Comparison of ENCODE assay signal across 21 cellular contexts in the genomic region with DNA sequence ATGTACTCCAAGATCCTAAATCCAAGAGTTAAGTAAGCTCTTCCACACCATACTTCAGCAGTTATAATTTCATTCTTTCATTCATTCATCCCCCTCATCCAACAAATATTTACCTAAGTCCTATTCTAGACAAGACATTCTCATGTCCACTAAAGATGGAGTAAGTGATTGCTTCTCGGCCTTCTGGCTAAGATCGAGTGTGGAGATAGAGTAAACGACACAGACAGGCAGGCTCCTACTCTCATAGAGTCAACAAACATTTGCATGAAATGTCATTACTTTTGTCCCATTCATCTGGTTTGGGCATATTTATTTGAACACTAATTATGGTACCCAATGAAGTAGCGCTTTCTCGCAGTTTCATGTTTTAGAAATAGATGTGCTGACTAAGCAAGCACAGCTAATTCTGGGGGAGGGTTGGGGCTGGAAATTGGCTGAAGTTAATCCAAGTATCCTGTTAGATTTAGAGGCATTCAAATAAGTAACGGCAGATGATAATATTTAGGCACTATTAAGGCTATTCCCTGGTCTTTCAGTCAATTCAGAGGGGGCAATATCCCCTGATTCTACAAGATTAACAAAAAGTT.
A peak's percentile ranks its signal among the peaks of the same experiment; 100 is the strongest.
DNase-seq lines count a peak whose midpoint lies in the region; ATAC-seq and TF ChIP-seq lines count a peak whose summit lies in the region.
"Had no signal": no experiment of that assay in that cellular context is flagged by ENCODE, and none has a peak within 500 bp of the region (broad histone marks: within the 10 kb centered on the region; RNA-seq: fewer than 3 reads in every experiment).

No MANE protein-coding gene starts in this region.

- no peak overlapping the region for H3K9ac ChIP-seq in mammary epithelial cell (ENCODE audit: insufficient read depth, low read length)
- H3K9ac ChIP-seq: BLaER1 treated with 17β-estradiol and CSF1 and Interleukin-3, amounts not matched to agents 10 nM and 100 nM; GM23248; KMS-11 had no signal

- peak; percentile 26 to 64 for DNase-seq in T47D (ENCODE audit: low read depth in 1 of 2, low spot score in 1 of 2)
- DNase-seq in mammary epithelial cell = no peak
- peak; percentile 33 for DNase-seq in NCI-H1048 (lab: John Stamatoyannopoulos, UW)
- DNase-seq in Ammon's horn (ENCODE audit: low spot score) = no peak
- no peak for DNase-seq in glutamatergic neuron
- DNase-seq: CD4-positive, alpha-beta T cell; GM23248; H7; NCI-H1092; NCI-H1436 treated with DMSO at 0.1 percent for 48 hours; NCI-H187 treated with DMSO at 0.1 percent for 48 hours; NCI-H2227 treated with DMSO at 0.1 percent for 48 hours; NCI-H82; NK-92 treated with Interleukin-12 subunit alpha and Interleukin-12 subunit beta, amount 100 ng/mL, for 24 hours; SJCRH30 had no signal

- dilution Hi-C loops in mammary epithelial cell (cut with HindIII; ENCODE audit: low sequenced_read_pairs) = loop anchor here (5.0 kb wide), 1 partner anchor 63 kb away; no protein-coding TSS in a partner anchor

- H3K27me3 ChIP-seq in mammary epithelial cell (ENCODE audit: insufficient read depth, low read length) = no peaks in the 10 kb centered on the region
- H3K27me3 ChIP-seq: BLaER1 treated with 17β-estradiol and CSF1 and Interleukin-3, amounts not matched to agents 10 nM and 100 nM; SJCRH30 had no signal

- in situ Hi-C loops in T47D (cut with HindIII; ENCODE audit: low pct_unique_long_range_greater_than_20kb, low sequenced_read_pairs) (no loop called here), mammary epithelial cell (cut with MboI; ENCODE audit: low sequenced_read_pairs in 2 of 2) (no loop called here)

- ATAC-seq in GM19455 (IDR thresholded peaks at IDR 0.05; ENCODE audit: unreplicated experiment) = no peak
- ATAC-seq: PC-3, Right ventricle myocardium inferior had no signal

- no peak overlapping the region for H3K27ac ChIP-seq in mammary epithelial cell (ENCODE audit: insufficient read depth, low read depth, low read length)
- H3K27ac ChIP-seq: BLaER1 treated with 17β-estradiol and CSF1 and Interleukin-3, amounts not matched to agents 10 nM and 100 nM; GM23248; KMS-11; SJCRH30 had no signal

- no peaks in the 10 kb centered on the region for H3K36me3 Mint-ChIP-seq in glutamatergic neuron (ENCODE audit: unreplicated experiment)

- H3K27me3 Mint-ChIP-seq in glutamatergic neuron (ENCODE audit: unreplicated experiment) = no peaks in the 10 kb centered on the region
- H3K27me3 Mint-ChIP-seq: CD4-positive, alpha-beta T cell had no signal

- H4K20me1 ChIP-seq in mammary epithelial cell (ENCODE audit: insufficient read depth, low read length) = no peaks in the 10 kb centered on the region
- H4K20me1 ChIP-seq: BLaER1 treated with 17β-estradiol and CSF1 and Interleukin-3, amounts not matched to agents 10 nM and 100 nM had no signal

- H3K9me3 ChIP-seq in mammary epithelial cell (replicated peaks; ENCODE audit: insufficient read depth, low read length) = no peaks in the 10 kb centered on the region
- H3K9me3 ChIP-seq: SJCRH30 had no signal

- peaks cover 3% of the 10 kb centered on the region for H3K36me3 ChIP-seq in mammary epithelial cell (ENCODE audit: insufficient read depth, low read length)

- H3K4me3 Mint-ChIP-seq in glutamatergic neuron (ENCODE audit: unreplicated experiment) = no peak overlapping the region
- H3K4me3 Mint-ChIP-seq: CD4-positive, alpha-beta T cell had no signal

- no peaks in the 10 kb centered on the region for H3K4me1 Mint-ChIP-seq in glutamatergic neuron (ENCODE audit: low read depth, unreplicated experiment)

- H3K27ac Mint-ChIP-seq in glutamatergic neuron (ENCODE audit: unreplicated experiment) = no peak overlapping the region
- H3K27ac Mint-ChIP-seq: CD4-positive, alpha-beta T cell had no signal

- no peaks in the 10 kb centered on the region for H3K4me1 ChIP-seq in mammary epithelial cell (ENCODE audit: insufficient read depth, low read length)
- H3K4me1 ChIP-seq: BLaER1 treated with 17β-estradiol and CSF1 and Interleukin-3, amounts not matched to agents 10 nM and 100 nM; SJCRH30 had no signal

- CTCF ChIA-PET in mammary epithelial cell (lab: Charles Lee; ENCODE audit: low non-redundant PET) = no interaction called here

- 99% methylated on average over 6 of the region's 6 CpGs for WGBS in mammary epithelial cell (ENCODE audit: low coverage, missing lambda C conversion rate)

- H2AFZ ChIP-seq in mammary epithelial cell (ENCODE audit: low read depth, low read length) = no peak overlapping the region
- H2AFZ ChIP-seq: GM23248 had no signal

- H3K4me2 ChIP-seq in mammary epithelial cell (ENCODE audit: insufficient read depth, low read depth, low read length) = no peak overlapping the region
- H3K4me2 ChIP-seq: BLaER1 treated with 17β-estradiol and CSF1 and Interleukin-3, amounts not matched to agents 10 nM and 100 nM; KMS-11 had no signal

- TF ChIP-seq CTCF in mammary epithelial cell (conservative IDR thresholded peaks at IDR 0.05 in 1 of 2, IDR thresholded peaks at IDR 0.05 in 1 of 2; ENCODE audit: extremely low read depth in 1 of 2, insufficient read depth in 1 of 2, low read depth in 1 of 2, low read length in 2 of 2) (no peak), glutamatergic neuron (IDR thresholded peaks at IDR 0.05; ENCODE audit: partially characterized antibody, unreplicated experiment) (no peak)

- H3K9me3 Mint-ChIP-seq in glutamatergic neuron (ENCODE audit: unreplicated experiment) = no peaks in the 10 kb centered on the region
- H3K9me3 Mint-ChIP-seq: CD4-positive, alpha-beta T cell had no signal

- intact Hi-C loops in mammary epithelial cell (cut with micrococcal nuclease) = no loop called here

- BruUV-seq in mammary epithelial cell (replicated peaks; lab: Mats Ljungman, UMichigan) = no TSS peak

- no peaks in the 10 kb centered on the region for H3K79me2 ChIP-seq in mammary epithelial cell (ENCODE audit: insufficient read depth, low read length)

- H3K4me3 ChIP-seq in mammary epithelial cell (replicated peaks in 1 of 3; ENCODE audit: insufficient read depth in 1 of 3, low read depth in 2 of 3, low read length in 3 of 3) = no peak overlapping the region
- H3K4me3 ChIP-seq: BLaER1 treated with 17β-estradiol and CSF1 and Interleukin-3, amounts not matched to agents 10 nM and 100 nM; GM23248; SJCRH30 had no signal

TF ChIP-seq in PFSK-1, 5 proteins besides CTCF, POLR2A, EP300 and RAD21:
- TF ChIP-seq, protein P1, sequence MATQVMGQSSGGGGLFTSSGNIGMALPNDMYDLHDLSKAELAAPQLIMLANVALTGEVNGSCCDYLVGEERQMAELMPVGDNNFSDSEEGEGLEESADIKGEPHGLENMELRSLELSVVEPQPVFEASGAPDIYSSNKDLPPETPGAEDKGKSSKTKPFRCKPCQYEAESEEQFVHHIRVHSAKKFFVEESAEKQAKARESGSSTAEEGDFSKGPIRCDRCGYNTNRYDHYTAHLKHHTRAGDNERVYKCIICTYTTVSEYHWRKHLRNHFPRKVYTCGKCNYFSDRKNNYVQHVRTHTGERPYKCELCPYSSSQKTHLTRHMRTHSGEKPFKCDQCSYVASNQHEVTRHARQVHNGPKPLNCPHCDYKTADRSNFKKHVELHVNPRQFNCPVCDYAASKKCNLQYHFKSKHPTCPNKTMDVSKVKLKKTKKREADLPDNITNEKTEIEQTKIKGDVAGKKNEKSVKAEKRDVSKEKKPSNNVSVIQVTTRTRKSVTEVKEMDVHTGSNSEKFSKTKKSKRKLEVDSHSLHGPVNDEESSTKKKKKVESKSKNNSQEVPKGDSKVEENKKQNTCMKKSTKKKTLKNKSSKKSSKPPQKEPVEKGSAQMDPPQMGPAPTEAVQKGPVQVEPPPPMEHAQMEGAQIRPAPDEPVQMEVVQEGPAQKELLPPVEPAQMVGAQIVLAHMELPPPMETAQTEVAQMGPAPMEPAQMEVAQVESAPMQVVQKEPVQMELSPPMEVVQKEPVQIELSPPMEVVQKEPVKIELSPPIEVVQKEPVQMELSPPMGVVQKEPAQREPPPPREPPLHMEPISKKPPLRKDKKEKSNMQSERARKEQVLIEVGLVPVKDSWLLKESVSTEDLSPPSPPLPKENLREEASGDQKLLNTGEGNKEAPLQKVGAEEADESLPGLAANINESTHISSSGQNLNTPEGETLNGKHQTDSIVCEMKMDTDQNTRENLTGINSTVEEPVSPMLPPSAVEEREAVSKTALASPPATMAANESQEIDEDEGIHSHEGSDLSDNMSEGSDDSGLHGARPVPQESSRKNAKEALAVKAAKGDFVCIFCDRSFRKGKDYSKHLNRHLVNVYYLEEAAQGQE (IDR thresholded peaks at IDR 0.05; ENCODE audit: insufficient read depth in 1 of 2, low read depth in 2 of 2, low read length in 2 of 2) = no peak
- peak; percentile 88; the same call in 1 of the 2 replicates for TF ChIP-seq SIN3A (IDR thresholded peaks at IDR 0.05; ENCODE audit: borderline replicate concordance, insufficient read depth, low read length)

Comparison
In these comparisons a context has a peak if more than half of its experiments do, and no peak if none do; other contexts are left out.
1. DNase-seq: peak in T47D (2 of 2) and NCI-H1048 (single experiment); none in mammary epithelial cell (single experiment), Ammon's horn (single experiment) and glutamatergic neuron (single experiment).